Comparison of ENCODE assay signal across 7 cellular contexts in genomic region chr4:6873792-6874461, GRCh38. TPM values are rescaled to one million over a fixed set of nuclear protein-coding genes. Genes with fewer than 3 reads are reported as not detected.
DNase-seq lines count a peak whose midpoint lies in the region; ATAC-seq, FAIRE-seq and TF ChIP-seq lines count a peak whose summit lies in the region.

No MANE protein-coding gene starts in this region.

- ATAC-seq in HG02885 (IDR thresholded peaks at IDR 0.05; ENCODE audit: poor library complexity, unreplicated experiment) (peak; percentile 66), foreskin keratinocyte (peak; percentile 65), pancreas (peak; percentile 85 to 91 (median 90))

- H3K4me1 ChIP-seq in foreskin keratinocyte (peaks cover 10% of the 10 kb centered on the region), pancreas (no peaks in the 10 kb centered on the region), tibial nerve (peaks cover 0 to 28% (median 0%) of the 10 kb centered on the region in 4 donors)

- H3K36me3 ChIP-seq in pancreas (peaks cover 0 to 33% (median 4%) of the 10 kb centered on the region in 3 donors), tibial nerve (peaks cover 0 to 91% (median 15%) of the 10 kb centered on the region in 3 donors)

- H3K27ac ChIP-seq in foreskin keratinocyte (no peak overlapping the region), pancreas (no peak overlapping the region), tibial nerve (peak overlapping the region in 1 of 4 donors; percentile 4)

- no peak for TF ChIP-seq EP300 in tibial nerve (IDR thresholded peaks at IDR 0.05)

- H3K9me3 ChIP-seq in pancreas (no peaks in the 10 kb centered on the region), tibial nerve (no peaks in the 10 kb centered on the region)

- DNase-seq in GM12864 (ENCODE audit: low read depth) (peak; percentile 33), foreskin keratinocyte (peak in 1 of 2 donors; percentile 35), pancreas (peak; percentile 46 to 90 (median 77)), tibial nerve (ENCODE audit: low spot score in 2 of 2) (peak; percentile 55 to 72)
- peak; percentile 51 to 73 for DNase-seq in activated T-helper 1 cell treated with anti-CD3 and anti-CD28 coated beads, Interleukin-2, amount 50 U/mL, for 16 hours (ENCODE audit: low read depth in 1 of 2, low spot score in 1 of 2)

- TF ChIP-seq POLR2A in tibial nerve (IDR thresholded peaks at IDR 0.05): no peak

- no peaks in the 10 kb centered on the region for H3K27me3 ChIP-seq in foreskin keratinocyte
- no peaks in the 10 kb centered on the region for H3K27me3 ChIP-seq in pancreas
- no peaks in the 10 kb centered on the region for H3K27me3 ChIP-seq in tibial nerve

- WGBS in pancreas, 2 donors: 24 to 29% methylated on average over 3 of the region's 3 CpGs
- 29 to 44% methylated on average over 3 of the region's 3 CpGs for WGBS in tibial nerve, 2 donors

- TF ChIP-seq CTCF in GM12864 (IDR thresholded peaks at IDR 0.05; ENCODE audit: low read depth, low read length, missing control alignments) (peak; percentile 95), foreskin keratinocyte (conservative IDR thresholded peaks at IDR 0.05) (peak; percentile 85), pancreas (IDR thresholded peaks at IDR 0.05) (peak; percentile 74 to 90 (median 80)), tibial nerve (IDR thresholded peaks at IDR 0.05) (peak; percentile 72 to 86 (median 83))

- FAIRE-seq in pancreas (lab: Jason Lieb, UNC): no peak

- H3K4me3 ChIP-seq in GM12864 (ENCODE audit: low read depth, low read length) (no peak overlapping the region), pancreas (no peak overlapping the region), tibial nerve (no peak overlapping the region)

- intact Hi-C loops in pancreas (cut with DNase I): loop anchor here (2.0 to 10.0 kb wide), 3 partner anchors 149 to 153 kb away; no protein-coding TSS in a partner anchor

TF ChIP-seq in PFSK-1, 5 proteins besides CTCF, POLR2A, EP300 and RAD21:
- TF ChIP-seq POLR2AphosphoS5 (IDR thresholded peaks at IDR 0.05; ENCODE audit: low read depth, low read length): no peak
- TF ChIP-seq REST (IDR thresholded peaks at IDR 0.05; ENCODE audit: insufficient read depth in 1 of 2, low read depth in 2 of 2, low read length in 2 of 2): no peak
- TF ChIP-seq TAF1 (IDR thresholded peaks at IDR 0.05; ENCODE audit: borderline replicate concordance, insufficient read depth, low read length): no peak
- TF ChIP-seq SIN3A (IDR thresholded peaks at IDR 0.05; ENCODE audit: borderline replicate concordance, insufficient read depth, low read length): 0 out of 2 replicates have a peak, but pooled peaks have one; percentile 27

RNA-seq across cellular contexts. Expression of gene TBC1D14, which starts 35.7 kb away (rescaled TPM):
- polyA plus RNA-seq in PFSK-1 (2012; ENCODE audit: insufficient read length, low read depth): 17.3 TPM
- total RNA-seq in foreskin keratinocyte (53.6 and 62.2 TPM in 2 replicates), pancreas (10 to 100 TPM; 11.6 to 23.9 (median 15.2) TPM), tibial nerve (10 to 100 TPM; 46.9 to 65.7 (median 51.3) TPM)
- polyA plus RNA-seq in foreskin keratinocyte (23.7 and 23.9 TPM in 2 replicates), pancreas (10 to 100 TPM in 1 of 2 donors, 1 to 10 TPM in 1; 8.9 to 16.2 TPM)
